ENCODE assay signal across 1 cellular context in the genomic region with DNA sequence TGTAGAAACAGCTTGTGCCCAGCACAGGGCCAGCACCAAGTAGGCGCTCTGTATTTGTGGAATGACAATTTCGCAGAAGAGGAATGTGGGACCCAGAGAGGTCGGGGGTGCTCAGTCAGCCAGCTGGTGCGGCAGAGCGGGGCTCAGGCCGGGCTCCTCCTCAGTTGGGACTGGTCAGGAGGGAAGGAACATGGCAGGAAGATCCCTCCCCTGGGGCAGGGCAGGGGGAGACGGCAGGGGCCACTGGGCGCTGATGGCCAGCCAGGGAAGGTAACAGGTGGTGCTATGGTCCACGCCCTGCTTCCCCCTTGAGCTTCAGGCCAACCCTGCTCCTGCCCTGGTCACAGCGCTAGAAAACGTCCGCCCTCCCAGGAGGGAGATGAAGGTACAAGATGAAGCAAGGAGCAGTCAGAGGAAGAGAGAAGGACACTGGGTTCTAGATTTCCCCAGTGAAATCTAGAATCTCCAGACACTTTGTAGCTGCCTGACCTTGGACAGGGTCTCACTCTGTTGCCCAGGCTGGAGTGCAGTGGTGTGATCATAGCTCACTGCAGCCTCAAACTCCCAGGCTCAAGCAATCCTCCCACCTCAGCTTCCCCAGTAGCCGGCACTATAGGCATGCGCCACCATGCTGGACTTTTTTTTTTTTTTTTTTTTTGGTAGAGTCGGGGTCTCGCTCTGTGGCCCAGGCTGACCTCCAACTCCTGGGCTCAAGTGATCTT.
TF ChIP-seq lines count a peak whose summit lies in the region.

No MANE protein-coding gene starts in this region.

TF ChIP-seq in H1, 55 proteins besides CTCF, POLR2A, EP300 and RAD21:
- TF ChIP-seq ZNF274 (IDR thresholded peaks at IDR 0.05; ENCODE audit: borderline replicate concordance, extremely low read depth, low read length): no peak
